In the genomic region with DNA sequence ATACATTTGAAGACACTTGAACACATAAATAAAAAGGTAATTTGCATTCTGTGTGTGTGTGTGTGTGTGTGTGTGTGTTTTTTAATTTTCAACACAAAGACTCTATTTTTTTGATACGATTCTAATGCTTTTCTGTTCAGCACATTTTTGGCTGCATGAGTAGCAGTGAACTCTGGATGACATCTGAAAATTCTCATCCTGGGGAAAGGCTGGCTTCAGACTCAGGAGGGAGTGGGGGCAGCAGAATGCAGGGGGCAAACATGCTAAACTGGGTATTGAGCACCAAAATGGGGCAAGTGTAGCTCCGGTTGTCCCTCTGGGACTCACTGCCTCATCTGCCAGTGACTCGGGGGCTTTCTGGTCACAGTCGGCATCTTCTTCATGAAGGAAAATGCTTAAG, we compare ENCODE assay signal across 30 cellular contexts.
DNase-seq lines count a peak whose midpoint lies in the region; ATAC-seq and TF ChIP-seq lines count a peak whose summit lies in the region.
"Had no signal": no experiment of that assay in that cellular context is flagged by ENCODE, and none has a peak within 500 bp of the region (broad histone marks: within the 10 kb centered on the region; RNA-seq: fewer than 3 reads in every experiment).

No MANE protein-coding gene starts in this region.

- TF ChIP-seq CTCF in fibroblast of the aortic adventitia (IDR thresholded peaks at IDR 0.05; ENCODE audit: insufficient read depth, low read length) = no peak
- TF ChIP-seq CTCF in ovary (IDR thresholded peaks at IDR 0.05) = no peak
- no peak for TF ChIP-seq CTCF in testis (IDR thresholded peaks at IDR 0.05)

- H3K4me1 ChIP-seq in ovary (ENCODE audit: insufficient read depth) (peaks cover 6% of the 10 kb centered on the region), aorta (ENCODE audit: control insufficient read depth in 1 of 2, insufficient read depth in 2 of 2, low read length in 2 of 2) (peaks cover 0 to 4% of the 10 kb centered on the region in 2 donors), testis (peaks cover 5% of the 10 kb centered on the region)
- H3K4me1 ChIP-seq: psoas muscle had no signal

- H3K4me3 Mint-ChIP-seq in natural killer cell treated with Interleukin-12 subunit alpha and Interleukin-12 subunit beta and Interleukin-15 and Interleukin-18, amount 100 ng/mL, for 72 hours = no peak overlapping the region
- H3K4me3 Mint-ChIP-seq: activated naive CD4-positive, alpha-beta T cell treated with anti-CD3 and anti-CD28 coated beads for 36 hours; CD14-positive monocyte; stimulated activated memory B cell treated with anti-CD40 and anti-IgM and Interleukin-4, amounts not matched to agents 10 μg/mL and 1 μg/mL and 100 μg/mL, for 72 hours; T-helper 2 cell treated with Interferon-gamma antibody and Interleukin-4, amounts not matched to agents 5 μg/mL and 100 μg/mL, for 36 hours had no signal

- no peaks in the 10 kb centered on the region for H3K27me3 Mint-ChIP-seq in natural killer cell treated with Interleukin-12 subunit alpha and Interleukin-12 subunit beta and Interleukin-15 and Interleukin-18, amount 100 ng/mL, for 72 hours
- H3K27me3 Mint-ChIP-seq: stimulated activated memory B cell treated with anti-CD40 and anti-IgM and Interleukin-4, amounts not matched to agents 10 μg/mL and 1 μg/mL and 100 μg/mL, for 72 hours had no signal

- H3K27ac ChIP-seq in ovary = peak overlapping the region; percentile 18 to 50
- H3K27ac ChIP-seq in aorta (ENCODE audit: low read depth in 1 of 2, low read length in 2 of 2) = peak overlapping the region in 1 of 2 donors; percentile 29
- peak overlapping the region in 1 of 2 donors; percentile 4 for H3K27ac ChIP-seq in testis
- H3K27ac ChIP-seq: PC-9, psoas muscle, upper lobe of right lung had no signal

- ATAC-seq in Right ventricle myocardium superior (ENCODE audit: poor library complexity) (peak; percentile 79), aorta (ENCODE audit: low FRiP score) (peak; percentile 63), HG02623 (IDR thresholded peaks at IDR 0.05; ENCODE audit: unreplicated experiment) (no peak)
- ATAC-seq in natural killer cell treated with Interleukin-12 subunit alpha and Interleukin-12 subunit beta and Interleukin-15 and Interleukin-18, amount 100 ng/mL, for 72 hours = no peak
- ATAC-seq: psoas muscle; stimulated activated memory B cell treated with anti-CD40 and anti-IgM and Interleukin-4, amounts not matched to agents 10 μg/mL and 1 μg/mL and 100 μg/mL, for 72 hours; upper lobe of right lung had no signal

- TF ChIP-seq POLR2A in ovary (IDR thresholded peaks at IDR 0.05) (no peak), testis (IDR thresholded peaks at IDR 0.05) (no peak)

- no peak for TF ChIP-seq EP300 in ovary (IDR thresholded peaks at IDR 0.05)

- no peak overlapping the region for H3K27ac Mint-ChIP-seq in natural killer cell treated with Interleukin-12 subunit alpha and Interleukin-12 subunit beta and Interleukin-15 and Interleukin-18, amount 100 ng/mL, for 72 hours
- H3K27ac Mint-ChIP-seq: activated naive CD4-positive, alpha-beta T cell treated with anti-CD3 and anti-CD28 coated beads for 36 hours; CD14-positive monocyte; stimulated activated memory B cell treated with anti-CD40 and anti-IgM and Interleukin-4, amounts not matched to agents 10 μg/mL and 1 μg/mL and 100 μg/mL, for 72 hours; T-helper 2 cell treated with Interferon-gamma antibody and Interleukin-4, amounts not matched to agents 5 μg/mL and 100 μg/mL, for 36 hours had no signal

- no peaks in the 10 kb centered on the region for H3K36me3 ChIP-seq in ovary
- no peaks in the 10 kb centered on the region for H3K36me3 ChIP-seq in aorta (ENCODE audit: control insufficient read depth in 1 of 2, insufficient read depth in 2 of 2, low read length in 1 of 2)
- no peaks in the 10 kb centered on the region for H3K36me3 ChIP-seq in testis (ENCODE audit: low read depth, missing control alignments)
- H3K36me3 ChIP-seq: adrenal gland, upper lobe of right lung had no signal

- peaks cover 14% of the 10 kb centered on the region for H3K9me3 Mint-ChIP-seq in natural killer cell treated with Interleukin-12 subunit alpha and Interleukin-12 subunit beta and Interleukin-15 and Interleukin-18, amount 100 ng/mL, for 72 hours

- H3K27me3 ChIP-seq in ovary (no peaks in the 10 kb centered on the region), aorta (ENCODE audit: control insufficient read depth in 1 of 2, insufficient read depth in 2 of 2, low read length in 1 of 2) (no peaks in the 10 kb centered on the region), testis (no peaks in the 10 kb centered on the region)
- H3K27me3 ChIP-seq: adrenal gland, upper lobe of right lung had no signal

- peaks cover 10% of the 10 kb centered on the region for H3K36me3 Mint-ChIP-seq in natural killer cell treated with Interleukin-12 subunit alpha and Interleukin-12 subunit beta and Interleukin-15 and Interleukin-18, amount 100 ng/mL, for 72 hours
- H3K36me3 Mint-ChIP-seq: stimulated activated memory B cell treated with anti-CD40 and anti-IgM and Interleukin-4, amounts not matched to agents 10 μg/mL and 1 μg/mL and 100 μg/mL, for 72 hours had no signal

- 26 to 32% (median 32%) methylated on average over 4 of the region's 4 CpGs for WGBS in ovary, 3 donors
- 29 to 31% methylated on average over 4 of the region's 4 CpGs for WGBS in aorta, 2 donors
- WGBS in testis, 2 donors = 59 to 79% methylated on average over 4 of the region's 4 CpGs

- intact Hi-C loops in Right ventricle myocardium superior (cut with DNase I) = no loop called here
- intact Hi-C loops in cardiac septum (cut with DNase I) = no loop called here
- intact Hi-C loops in ovary (cut with DNase I) = no loop called here
- intact Hi-C loops in aorta (cut with DNase I) = no loop called here
- intact Hi-C loops in testis (cut with DNase I; ENCODE audit: low total_unique reads) = no loop called here

- no peak for DNase-seq in Right ventricle myocardium superior
- no peak for DNase-seq in cardiac septum (ENCODE audit: low spot score)
- DNase-seq in fibroblast of the aortic adventitia (ENCODE audit: low read depth) = peak; percentile 42
- peak in 1 of 5 donors; percentile 45 for DNase-seq in ovary
- no peak for DNase-seq in aorta
- DNase-seq in testis = no peak
- no peak for DNase-seq in natural killer cell treated with Interleukin-12 subunit alpha and Interleukin-12 subunit beta and Interleukin-15 and Interleukin-18, amount 100 ng/mL, for 72 hours (ENCODE audit: low spot score)
- DNase-seq: activated CD4-positive, alpha-beta T cell treated with anti-CD3 and anti-CD28 coated beads, Interleukin-2, amount 50 U/mL, for 48 hours; activated CD4-positive, CD25-positive, alpha-beta regulatory T cell treated with anti-CD3 and anti-CD28 coated beads, Interleukin-2, amount 50 U/mL, for 72 hours; activated naive CD4-positive, alpha-beta T cell treated with anti-CD3 and anti-CD28 coated beads for 36 hours; adrenal gland; Calu3; DMS79; effector CD4-positive, alpha-beta T cell; GF-D8; HCEC 1CT; Kasumi-1; NCI-H1436 treated with DMSO at 0.1 percent for 48 hours; NCI-H2081 treated with DMSO at 0.1 percent for 48 hours; NCI-H226; NCI-H526 treated with DMSO at 0.1 percent for 48 hours; PC-9; psoas muscle; SHP77 treated with DMSO at 0.1 percent for 48 hours; upper lobe of right lung had no signal

- no peaks in the 10 kb centered on the region for H3K4me1 Mint-ChIP-seq in natural killer cell treated with Interleukin-12 subunit alpha and Interleukin-12 subunit beta and Interleukin-15 and Interleukin-18, amount 100 ng/mL, for 72 hours (ENCODE audit: low read depth in 2 of 2)
- H3K4me1 Mint-ChIP-seq: stimulated activated memory B cell treated with anti-CD40 and anti-IgM and Interleukin-4, amounts not matched to agents 10 μg/mL and 1 μg/mL and 100 μg/mL, for 72 hours had no signal

- H3K4me3 ChIP-seq in fibroblast of the aortic adventitia (ENCODE audit: low read depth, low read length) = no peak overlapping the region
- no peak overlapping the region for H3K4me3 ChIP-seq in ovary
- no peak overlapping the region for H3K4me3 ChIP-seq in aorta (ENCODE audit: low read length in 2 of 2)
- H3K4me3 ChIP-seq in testis = no peak overlapping the region
- H3K4me3 ChIP-seq: adrenal gland, PC-9, psoas muscle, skin epidermis, upper lobe of right lung had no signal

- H3K9me3 ChIP-seq in ovary (no peaks in the 10 kb centered on the region), aorta (ENCODE audit: control insufficient read depth, low read length) (no peaks in the 10 kb centered on the region), testis (no peaks in the 10 kb centered on the region)
- H3K9me3 ChIP-seq: upper lobe of right lung had no signal

Comparison
In these comparisons a context has a peak if more than half of its experiments do, and no peak if none do; other contexts are left out.
1. ATAC-seq: peak in Right ventricle myocardium superior (single experiment) and aorta (single experiment); none in natural killer cell treated with Interleukin-12 subunit alpha and Interleukin-12 subunit beta and Interleukin-15 and Interleukin-18, amount 100 ng/mL, for 72 hours (0 of 2) and HG02623 (single experiment).